ENCODE assay signal across 9 cellular contexts in genomic region chr11:102592634-102593581, GRCh38. TPM values are rescaled to one million over a fixed set of nuclear protein-coding genes. Genes with fewer than 3 reads are reported as not detected.
A peak's percentile ranks its signal among the peaks of the same experiment; 100 is the strongest.
DNase-seq lines count a peak whose midpoint lies in the region; ATAC-seq and TF ChIP-seq lines count a peak whose summit lies in the region.
"Had no signal": no experiment of that assay in that cellular context is flagged by ENCODE, and none has a peak within 500 bp of the region (broad histone marks: within the 10 kb centered on the region; RNA-seq: fewer than 3 reads in every experiment).

No MANE protein-coding gene starts in this region.

- WGBS in testis, 2 donors, result 80 to 81% methylated on average over 11 of the region's 11 CpGs

- H3K4me1 Mint-ChIP-seq in activated T-cell treated with anti-CD3 and anti-CD28 coated beads, Interleukin-2, amount 50 U/mL, for 72 hours (ENCODE audit: low read depth), result peaks cover 44% of the 10 kb centered on the region
- no peaks in the 10 kb centered on the region for H3K4me1 Mint-ChIP-seq in endothelial cell (ENCODE audit: unreplicated experiment)
- H3K4me1 Mint-ChIP-seq in immature natural killer cell, result no peaks in the 10 kb centered on the region

- DNase-seq in activated T-cell treated with anti-CD3 and anti-CD28 coated beads, Interleukin-2, amount 50 U/mL, for 72 hours, result no peak
- DNase-seq in activated T-cell treated with anti-CD3 and anti-CD28 coated beads for 4 hours (no peak), NB4 (ENCODE audit: low read depth) (peak; percentile 40), endothelial cell (ENCODE audit: low spot score) (no peak), testis (no peak), immature natural killer cell (no peak), germinal center (ENCODE audit: low spot score) (no peak), retina (no peak)
- DNase-seq: activated B cell treated with CpG ODN at 0.5 μM for 24 hours had no signal

- no peaks in the 10 kb centered on the region for H3K36me3 ChIP-seq in testis (ENCODE audit: low read depth, missing control alignments)

- H3K4me3 Mint-ChIP-seq in activated T-cell treated with anti-CD3 and anti-CD28 coated beads, Interleukin-2, amount 50 U/mL, for 72 hours, result no peak overlapping the region
- H3K4me3 Mint-ChIP-seq in endothelial cell (ENCODE audit: unreplicated experiment) (no peak overlapping the region), immature natural killer cell (no peak overlapping the region)
- H3K4me3 Mint-ChIP-seq: activated B cell treated with CpG ODN at 0.5 μM for 24 hours had no signal

- H3K27ac Mint-ChIP-seq in activated T-cell treated with anti-CD3 and anti-CD28 coated beads, Interleukin-2, amount 50 U/mL, for 72 hours, result no peak overlapping the region
- H3K27ac Mint-ChIP-seq in endothelial cell (ENCODE audit: unreplicated experiment), result no peak overlapping the region
- H3K27ac Mint-ChIP-seq in immature natural killer cell, result no peak overlapping the region
- H3K27ac Mint-ChIP-seq: activated B cell treated with CpG ODN at 0.5 μM for 24 hours had no signal

- ATAC-seq in activated T-cell treated with anti-CD3 and anti-CD28 coated beads, Interleukin-2, amount 50 U/mL, for 72 hours (replicated peaks in 1 of 2), result peak; percentile 35 to 52

- no peaks in the 10 kb centered on the region for H3K9me3 ChIP-seq in testis

- no peaks in the 10 kb centered on the region for H3K4me1 ChIP-seq in testis

- intact Hi-C loops in testis (cut with DNase I; ENCODE audit: low total_unique reads), result no loop called here

- peak; percentile 77 for TF ChIP-seq CTCF in NB4 (IDR thresholded peaks at IDR 0.05; ENCODE audit: low read depth, low read length)
- peak; percentile 80 for TF ChIP-seq CTCF in endothelial cell (IDR thresholded peaks at IDR 0.05; ENCODE audit: unreplicated experiment)
- TF ChIP-seq CTCF in testis (IDR thresholded peaks at IDR 0.05), result peak in 2 of 3 experiments; percentile 35 to 42

- H3K4me3 ChIP-seq in NB4 (ENCODE audit: low read depth, low read length) (no peak overlapping the region), testis (no peak overlapping the region)

- peaks cover 0 to 2% of the 10 kb centered on the region in 2 donors for H3K9me3 Mint-ChIP-seq in activated T-cell treated with anti-CD3 and anti-CD28 coated beads, Interleukin-2, amount 50 U/mL, for 72 hours
- H3K9me3 Mint-ChIP-seq in endothelial cell (ENCODE audit: unreplicated experiment) (no peaks in the 10 kb centered on the region), immature natural killer cell (peaks cover 0 to 3% (median 0%) of the 10 kb centered on the region in 6 donors)
- H3K9me3 Mint-ChIP-seq: activated B cell treated with CpG ODN at 0.5 μM for 24 hours had no signal

- no peak overlapping the region for H3K27ac ChIP-seq in testis

- no peaks in the 10 kb centered on the region for H3K27me3 Mint-ChIP-seq in activated T-cell treated with anti-CD3 and anti-CD28 coated beads, Interleukin-2, amount 50 U/mL, for 72 hours (ENCODE audit: low read depth)
- H3K27me3 Mint-ChIP-seq in endothelial cell (ENCODE audit: unreplicated experiment) (no peaks in the 10 kb centered on the region), immature natural killer cell (ENCODE audit: low read depth in 3 of 3) (peaks cover 0 to 3% (median 0%) of the 10 kb centered on the region in 3 donors)
- H3K27me3 Mint-ChIP-seq: activated B cell treated with CpG ODN at 0.5 μM for 24 hours had no signal

- H3K27me3 ChIP-seq in testis, result no peaks in the 10 kb centered on the region

- TF ChIP-seq POLR2A in NB4 (IDR thresholded peaks at IDR 0.05; ENCODE audit: extremely low read depth, insufficient read length) (no peak), testis (IDR thresholded peaks at IDR 0.05) (no peak)

- H3K36me3 Mint-ChIP-seq in activated T-cell treated with anti-CD3 and anti-CD28 coated beads, Interleukin-2, amount 50 U/mL, for 72 hours (ENCODE audit: insufficient read depth in 2 of 2), result peaks cover 3% of the 10 kb centered on the region in 2 donors
- H3K36me3 Mint-ChIP-seq in endothelial cell (ENCODE audit: low read depth, unreplicated experiment) (no peaks in the 10 kb centered on the region), immature natural killer cell (no peaks in the 10 kb centered on the region)

RNA-seq across cellular contexts. Expression of gene MMP20, which starts 32.2 kb away (rescaled TPM):
- total RNA-seq in activated T-cell treated with anti-CD3 and anti-CD28 coated beads, Interleukin-2, amount 50 U/mL, for 72 hours, result not detected
- total RNA-seq in endothelial cell (ENCODE audit: unreplicated experiment) (not detected), testis (1 to 10 TPM in 1 of 2 donors, not detected in 1; 3.1 TPM)
- polyA plus RNA-seq in testis (ENCODE audit: insufficient read depth, low read depth, low replicate concordance) (15.5 TPM), immature natural killer cell (not detected)
- total RNA-seq: activated B cell treated with CpG ODN at 0.5 μM for 24 hours had no signal
